38 cellular contexts compared by ENCODE assay signal in the genomic region with DNA sequence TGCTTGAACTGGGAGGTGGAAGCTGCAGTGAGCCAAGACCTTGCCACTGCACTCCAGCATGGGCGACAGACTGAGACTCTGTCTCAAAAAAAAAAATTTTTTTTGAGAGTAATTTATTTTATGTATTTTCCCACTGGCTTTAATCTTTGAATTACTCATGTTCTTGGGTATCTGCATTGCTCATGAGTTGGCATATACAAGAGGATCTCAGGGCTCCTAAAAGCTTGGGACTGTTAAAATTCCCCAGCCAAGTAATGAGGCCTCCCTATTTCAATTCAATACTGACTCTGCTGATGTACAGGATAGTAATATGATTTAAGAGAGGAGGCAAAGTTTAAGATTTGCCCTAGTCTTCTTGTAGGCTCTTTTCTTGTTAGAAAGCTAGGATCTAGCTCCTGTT. TPM values are rescaled to one million over a fixed set of nuclear protein-coding genes. Genes with fewer than 3 reads are reported as not detected.
"Had no signal": no experiment of that assay in that cellular context is flagged by ENCODE, and none has a peak within 500 bp of the region (broad histone marks: within the 10 kb centered on the region; RNA-seq: fewer than 3 reads in every experiment).

No MANE protein-coding gene starts in this region.

- H3K4me3 Mint-ChIP-seq: activated B cell treated with CpG ODN at 0.5 μM for 24 hours; activated CD4-positive, alpha-beta T cell treated with anti-CD3 and anti-CD28 coated beads, Interleukin-2, amount 10 ng/mL, durations not matched to agents 7 days and 5 days; activated CD8-positive, alpha-beta memory T cell treated with anti-CD3 and anti-CD28 coated beads, Interleukin-2, amount 10 ng/mL, durations not matched to agents 7 days and 5 days; activated CD8-positive, alpha-beta T cell treated with anti-CD3 and anti-CD28 coated beads, Interleukin-2, amount 10 ng/mL, durations not matched to agents 7 days and 5 days; activated naive CD4-positive, alpha-beta T cell treated with anti-CD3 and anti-CD28 coated beads for 36 hours; activated naive CD4-positive, alpha-beta T cell treated with anti-CD3 and anti-CD28 coated beads, Interleukin-2, amount 50 U/mL, for 24 hours; activated naive CD8-positive, alpha-beta T cell treated with anti-CD3 and anti-CD28 coated beads for 36 hours; activated naive CD8-positive, alpha-beta T cell treated with anti-CD3 and anti-CD28 coated beads, Interleukin-2, amount 50 U/mL, for 24 hours; T-helper 17 cell; T-helper 2 cell treated with Interferon-gamma antibody and Interleukin-4, amounts not matched to agents 5 μg/mL and 100 μg/mL, for 36 hours had no signal

- H3K36me3 ChIP-seq: adrenal gland, esophagus squamous epithelium, gastrocnemius medialis, WERI-Rb-1 had no signal

- H3K9me3 ChIP-seq: adrenal gland, body of pancreas, esophagus squamous epithelium, gastrocnemius medialis had no signal

- H3K36me3 Mint-ChIP-seq: activated naive CD8-positive, alpha-beta T cell treated with anti-CD3 and anti-CD28 coated beads for 36 hours had no signal

- H3K4me3 ChIP-seq: adrenal gland, body of pancreas, esophagus squamous epithelium, gastrocnemius medialis had no signal

- H3K4me1 Mint-ChIP-seq: activated B cell treated with CpG ODN at 0.5 μM for 24 hours had no signal

- H3K27me3 Mint-ChIP-seq: activated B cell treated with CpG ODN at 0.5 μM for 24 hours; activated CD4-positive, alpha-beta T cell treated with anti-CD3 and anti-CD28 coated beads, Interleukin-2, amount 10 ng/mL, durations not matched to agents 7 days and 5 days; activated CD8-positive, alpha-beta memory T cell treated with anti-CD3 and anti-CD28 coated beads, Interleukin-2, amount 10 ng/mL, durations not matched to agents 7 days and 5 days; activated naive CD4-positive, alpha-beta T cell treated with anti-CD3 and anti-CD28 coated beads, Interleukin-2, amount 50 U/mL, for 24 hours; activated naive CD8-positive, alpha-beta T cell treated with anti-CD3 and anti-CD28 coated beads, Interleukin-2, amount 50 U/mL, for 24 hours had no signal

- H3K27ac Mint-ChIP-seq: activated B cell treated with CpG ODN at 0.5 μM for 24 hours; activated CD4-positive, alpha-beta T cell treated with anti-CD3 and anti-CD28 coated beads, Interleukin-2, amount 10 ng/mL, durations not matched to agents 7 days and 5 days; activated CD8-positive, alpha-beta memory T cell treated with anti-CD3 and anti-CD28 coated beads, Interleukin-2, amount 10 ng/mL, durations not matched to agents 7 days and 5 days; activated CD8-positive, alpha-beta T cell treated with anti-CD3 and anti-CD28 coated beads, Interleukin-2, amount 10 ng/mL, durations not matched to agents 7 days and 5 days; activated naive CD8-positive, alpha-beta T cell treated with anti-CD3 and anti-CD28 coated beads for 36 hours; activated naive CD8-positive, alpha-beta T cell treated with anti-CD3 and anti-CD28 coated beads, Interleukin-2, amount 50 U/mL, for 24 hours; activated T-helper 1 cell treated with anti-CD3 and anti-CD28 coated beads, Interleukin-12 subunit alpha, Interleukin-12 subunit beta, Interleukin-2, Interleukin-4 antibody, amounts not matched to agents 30 ng/mL and 10 ng/mL and 1 ng/mL, durations not matched to agents 14 hours and 24 hours and 36 hours; activated T-helper 2 cell treated with anti-CD3 and anti-CD28 coated beads, Interferon-gamma antibody, Interleukin-2, Interleukin-4, amounts not matched to agents 10 μg/mL and 5 μg/mL and 100 μg/mL, durations not matched to agents 14 hours and 24 hours and 36 hours; T-helper 17 cell; T-helper 2 cell treated with Interferon-gamma antibody and Interleukin-4, amounts not matched to agents 5 μg/mL and 100 μg/mL, for 36 hours had no signal

- H3K27me3 ChIP-seq: adrenal gland, body of pancreas, esophagus squamous epithelium, foreskin keratinocyte, gastrocnemius medialis had no signal

- H3K4me1 ChIP-seq: adrenal gland, body of pancreas, esophagus squamous epithelium, foreskin keratinocyte, gastrocnemius medialis had no signal

- ATAC-seq: activated CD4-positive, CD25-positive, alpha-beta regulatory T cell treated with anti-CD3 and anti-CD28 coated beads, Interleukin-2, amount 50 U/mL, for 24 hours; activated CD8-positive, alpha-beta memory T cell treated with anti-CD3 and anti-CD28 coated beads, Interleukin-2, amount 10 ng/mL, durations not matched to agents 7 days and 5 days; activated CD8-positive, alpha-beta T cell treated with anti-CD3 and anti-CD28 coated beads, Interleukin-2, amount 10 ng/mL, durations not matched to agents 7 days and 5 days; activated naive CD8-positive, alpha-beta T cell treated with anti-CD3 and anti-CD28 coated beads, Interleukin-2, amount 50 U/mL, for 24 hours; body of pancreas; foreskin keratinocyte; gastrocnemius medialis; T-helper 17 cell had no signal

- DNase-seq: activated B cell treated with CpG ODN at 0.5 μM for 24 hours; activated CD4-positive, alpha-beta T cell treated with anti-CD3 and anti-CD28 coated beads for 4 hours; activated CD4-positive, alpha-beta T cell treated with anti-CD3 and anti-CD28 coated beads, Interleukin-2, amount 10 ng/mL, durations not matched to agents 7 days and 5 days; activated CD4-positive, alpha-beta T cell treated with anti-CD3 and anti-CD28 coated beads, Interleukin-2, amount 50 U/mL, for 4 hours; activated CD8-positive, alpha-beta memory T cell treated with anti-CD3 and anti-CD28 coated beads, Interleukin-2, amount 10 ng/mL, durations not matched to agents 7 days and 5 days; activated CD8-positive, alpha-beta memory T cell treated with anti-CD3 and anti-CD28 coated beads, Interleukin-2, amount 50 U/mL, for 4 hours; activated CD8-positive, alpha-beta T cell treated with anti-CD3 and anti-CD28 coated beads, Interleukin-2, amount 10 ng/mL, durations not matched to agents 7 days and 5 days; activated effector memory CD4-positive, alpha-beta T cell treated with anti-CD3 and anti-CD28 coated beads, Interleukin-2, amount 50 U/mL, for 16 hours; activated naive CD4-positive, alpha-beta T cell treated with anti-CD3 and anti-CD28 coated beads for 36 hours; activated naive CD8-positive, alpha-beta T cell treated with anti-CD3 and anti-CD28 coated beads for 36 hours; activated naive CD8-positive, alpha-beta T cell treated with anti-CD3 and anti-CD28 coated beads, Interleukin-2, amount 50 U/mL, for 24 hours; activated T-cell treated with anti-CD3 and anti-CD28 coated beads, Interleukin-2, amount 50 U/mL, for 1 hour; activated T-cell treated with anti-CD3 and anti-CD28 coated beads, Interleukin-2, amount 50 U/mL, for 48 hours; adrenal gland; amygdala; aorta; body of pancreas; caudate nucleus; cortex of kidney; dermis blood vessel endothelial cell; effector CD8-positive, alpha-beta T cell; esophagus squamous epithelium; foreskin keratinocyte; gastrocnemius medialis; glutamatergic neuron; T-helper 1 cell; T-helper 17 cell; T1000; WERI-Rb-1 had no signal

- H3K27ac ChIP-seq: adrenal gland, body of pancreas, epithelial cell of prostate, esophagus squamous epithelium, foreskin keratinocyte, gastrocnemius medialis, WERI-Rb-1 had no signal

- H3K9me3 Mint-ChIP-seq: activated B cell treated with CpG ODN at 0.5 μM for 24 hours; activated CD4-positive, alpha-beta T cell treated with anti-CD3 and anti-CD28 coated beads, Interleukin-2, amount 10 ng/mL, durations not matched to agents 7 days and 5 days; activated naive CD4-positive, alpha-beta T cell treated with anti-CD3 and anti-CD28 coated beads for 36 hours; activated naive CD4-positive, alpha-beta T cell treated with anti-CD3 and anti-CD28 coated beads, Interleukin-2, amount 50 U/mL, for 24 hours; activated naive CD8-positive, alpha-beta T cell treated with anti-CD3 and anti-CD28 coated beads for 36 hours; activated naive CD8-positive, alpha-beta T cell treated with anti-CD3 and anti-CD28 coated beads, Interleukin-2, amount 50 U/mL, for 24 hours; activated T-helper 1 cell treated with anti-CD3 and anti-CD28 coated beads, Interleukin-12 subunit alpha, Interleukin-12 subunit beta, Interleukin-2, Interleukin-4 antibody, amounts not matched to agents 30 ng/mL and 10 ng/mL and 1 ng/mL, durations not matched to agents 14 hours and 24 hours and 36 hours; activated T-helper 2 cell treated with anti-CD3 and anti-CD28 coated beads, Interferon-gamma antibody, Interleukin-2, Interleukin-4, amounts not matched to agents 10 μg/mL and 5 μg/mL and 100 μg/mL, durations not matched to agents 14 hours and 24 hours and 36 hours; T-helper 2 cell treated with Interferon-gamma antibody and Interleukin-4, amounts not matched to agents 5 μg/mL and 100 μg/mL, for 36 hours had no signal

RNA-seq across cellular contexts. Expression of a gene that starts 6.2 kb away (rescaled TPM):
- total RNA-seq: activated B cell treated with CpG ODN at 0.5 μM for 24 hours; activated CD8-positive, alpha-beta T cell treated with anti-CD3 and anti-CD28 coated beads, Interleukin-2, amount 10 ng/mL, durations not matched to agents 7 days and 5 days; activated naive CD8-positive, alpha-beta T cell treated with anti-CD3 and anti-CD28 coated beads for 36 hours; adrenal gland; aorta; body of pancreas; chondrocyte; dermis blood vessel endothelial cell; endothelial cell of umbilical vein; foreskin keratinocyte; gastrocnemius medialis had no signal
- polyA plus RNA-seq: adrenal gland, aorta, endothelial cell of umbilical vein, esophagus, foreskin keratinocyte had no signal
